19 cellular contexts compared by ENCODE assay signal in genomic region chr12:28767836-28768348, GRCh38.
A peak's percentile ranks its signal among the peaks of the same experiment; 100 is the strongest.
DNase-seq lines count a peak whose midpoint lies in the region; ATAC-seq, FAIRE-seq and TF ChIP-seq lines count a peak whose summit lies in the region.
"Had no signal": no experiment of that assay in that cellular context is flagged by ENCODE, and none has a peak within 500 bp of the region (broad histone marks: within the 10 kb centered on the region; RNA-seq: fewer than 3 reads in every experiment).

No MANE protein-coding gene starts in this region.

- no TSS peak for BruUV-seq in endothelial cell of umbilical vein (replicated peaks; lab: Mats Ljungman, UMichigan)

- no peak overlapping the region for H3K4me3 ChIP-seq in left ventricle myocardium inferior
- no peak overlapping the region for H3K4me3 ChIP-seq in right cardiac atrium (ENCODE audit: low read length)
- H3K4me3 ChIP-seq in endothelial cell of umbilical vein (replicated peaks in 1 of 3; ENCODE audit: insufficient read depth in 1 of 3, low read depth in 1 of 3, low read length in 3 of 3), result no peak overlapping the region
- no peak overlapping the region for H3K4me3 ChIP-seq in effector memory CD4-positive, alpha-beta T cell (ENCODE audit: insufficient read depth, low read depth, low read length, poor library complexity, severe bottlenecking)
- H3K4me3 ChIP-seq: BLaER1 had no signal

- no peak overlapping the region for H3K4me2 ChIP-seq in endothelial cell of umbilical vein (ENCODE audit: insufficient read depth, low read length)
- H3K4me2 ChIP-seq: BLaER1 had no signal

- no peak overlapping the region for H2AFZ ChIP-seq in endothelial cell of umbilical vein (ENCODE audit: low read depth, low read length)

- H3K79me2 ChIP-seq in endothelial cell of umbilical vein (ENCODE audit: control insufficient read depth, insufficient read depth, low read length), result no peaks in the 10 kb centered on the region

- H3K27ac ChIP-seq in left ventricle myocardium inferior (replicated peaks) (peak overlapping the region; percentile 29), right cardiac atrium (ENCODE audit: low read length) (no peak overlapping the region), endothelial cell of umbilical vein (ENCODE audit: insufficient read depth, low read depth, low read length) (peak overlapping the region; percentile 57)
- no peak overlapping the region for H3K27ac ChIP-seq in effector memory CD4-positive, alpha-beta T cell (ENCODE audit: insufficient read depth, low read length, poor library complexity, severe bottlenecking)
- H3K27ac ChIP-seq: 22Rv1, BLaER1 had no signal

- peak overlapping the region; percentile 51 for H3K9ac ChIP-seq in endothelial cell of umbilical vein (replicated peaks; ENCODE audit: extremely low read depth, insufficient read depth, low read length)
- H3K9ac ChIP-seq: BLaER1 had no signal

- no peak for TF ChIP-seq CTCF in left ventricle myocardium inferior (IDR thresholded peaks at IDR 0.05; ENCODE audit: borderline replicate concordance)
- no peak for TF ChIP-seq CTCF in endothelial cell of umbilical vein (IDR thresholded peaks at IDR 0.05; ENCODE audit: extremely low read depth in 1 of 2, insufficient read depth in 1 of 2, low read depth in 1 of 2, low read length in 2 of 2)
- no peak for TF ChIP-seq CTCF in GM13977 (IDR thresholded peaks at IDR 0.05; ENCODE audit: extremely low read depth, insufficient read depth, missing control alignments)

- H3K36me3 ChIP-seq in left ventricle myocardium inferior (no peaks in the 10 kb centered on the region), endothelial cell of umbilical vein (ENCODE audit: control insufficient read depth in 2 of 2, extremely low read depth in 1 of 2, insufficient read depth in 2 of 2, low read length in 2 of 2) (no peaks in the 10 kb centered on the region)
- H3K36me3 ChIP-seq in effector memory CD4-positive, alpha-beta T cell (ENCODE audit: control insufficient read depth, insufficient read depth, low read length), result no peaks in the 10 kb centered on the region
- H3K36me3 ChIP-seq: BLaER1 had no signal

- H3K9me1 ChIP-seq in endothelial cell of umbilical vein (replicated peaks; ENCODE audit: control insufficient read depth, extremely low read depth, insufficient read depth, low read length), result peaks cover 2% of the 10 kb centered on the region

- dilution Hi-C loops in endothelial cell of umbilical vein (cut with MboI; ENCODE audit: extremely low pct_ligation_motif_present, low sequenced_read_pairs), result no loop called here

- CTCF ChIA-PET in endothelial cell of umbilical vein (lab: Charles Lee), result interaction anchor here (1.1 kb wide), 1 partner anchor 68 kb away, joined by 3 read pairs; no protein-coding TSS in a partner anchor

- peaks cover 31% of the 10 kb centered on the region for H3K4me1 ChIP-seq in left ventricle myocardium inferior
- peaks cover 1% of the 10 kb centered on the region for H3K4me1 ChIP-seq in right cardiac atrium (ENCODE audit: control insufficient read depth, insufficient read depth, low read length)
- H3K4me1 ChIP-seq in endothelial cell of umbilical vein (ENCODE audit: control insufficient read depth, extremely low read depth, insufficient read depth, low read length), result peaks cover 27% of the 10 kb centered on the region
- no peaks in the 10 kb centered on the region for H3K4me1 ChIP-seq in effector memory CD4-positive, alpha-beta T cell (ENCODE audit: control insufficient read depth, insufficient read depth, low read length, poor library complexity, severe bottlenecking)
- H3K4me1 ChIP-seq: BLaER1 had no signal

- POLR2A ChIA-PET in endothelial cell of umbilical vein (lab: Charles Lee), result no interaction called here

- no peaks in the 10 kb centered on the region for H3K9me3 ChIP-seq in left ventricle myocardium inferior (replicated peaks)
- H3K9me3 ChIP-seq in right cardiac atrium (ENCODE audit: control insufficient read depth, low read length), result no peaks in the 10 kb centered on the region
- H3K9me3 ChIP-seq in endothelial cell of umbilical vein (replicated peaks; ENCODE audit: control insufficient read depth, insufficient read depth, low read length), result no peaks in the 10 kb centered on the region
- no peaks in the 10 kb centered on the region for H3K9me3 ChIP-seq in effector memory CD4-positive, alpha-beta T cell (ENCODE audit: control insufficient read depth, low read length)
- H3K9me3 ChIP-seq: BLaER1 had no signal

- ATAC-seq in right cardiac atrium, result no peak

- no peaks in the 10 kb centered on the region for H4K20me1 ChIP-seq in endothelial cell of umbilical vein (replicated peaks; ENCODE audit: control insufficient read depth, extremely low read depth, insufficient read depth, low read length)
- H4K20me1 ChIP-seq: BLaER1 had no signal

- 40% methylated on average over 1 of the region's 1 CpG for WGBS in right cardiac atrium

- H3K27me3 ChIP-seq in left ventricle myocardium inferior (ENCODE audit: low read depth) (no peaks in the 10 kb centered on the region), right cardiac atrium (ENCODE audit: control insufficient read depth, insufficient read depth) (no peaks in the 10 kb centered on the region), endothelial cell of umbilical vein (ENCODE audit: control insufficient read depth in 2 of 2, insufficient read depth in 2 of 2, low read length in 2 of 2) (no peaks in the 10 kb centered on the region)
- H3K27me3 ChIP-seq in effector memory CD4-positive, alpha-beta T cell (replicated peaks; ENCODE audit: control insufficient read depth, insufficient read depth, low read length, poor library complexity, severe bottlenecking), result no peaks in the 10 kb centered on the region
- H3K27me3 ChIP-seq: BLaER1 had no signal

- DNase-seq in left ventricle myocardium inferior (no peak), right cardiac atrium (no peak), endothelial cell of umbilical vein (ENCODE audit: low read depth, low spot score) (peak; percentile 82), lung microvascular endothelial cell (ENCODE audit: low read depth in 2 of 2) (peak; percentile 67 to 75), 8988T (no peak), GM13977 (ENCODE audit: low spot score) (no peak)
- no peak for DNase-seq in effector memory CD4-positive, alpha-beta T cell
- no peak for DNase-seq in stimulated activated CD4-positive, alpha-beta T cell treated with anti-CD3 and anti-CD28 coated beads, Interleukin-12 subunit alpha, Interleukin-12 subunit beta, amount 100 ng/mL, for 4 hours
- DNase-seq: DND-41, GF-D8, GOT3, KG1, NCI-H1436 treated with DMSO at 0.1 percent for 48 hours, NCI-H2029 treated with DMSO at 0.1 percent for 48 hours, NCI-H2227 treated with DMSO at 0.1 percent for 48 hours, NCI-H524 had no signal

- in situ Hi-C loops in GM13977 (cut with MboI; ENCODE audit: low pct_unique_long_range_greater_than_20kb, low sequenced_read_pairs, unreplicated experiment), result no loop called here

- no peak for FAIRE-seq in endothelial cell of umbilical vein (lab: Jason Lieb, UNC)
- FAIRE-seq: GM12891 had no signal

- intact Hi-C loops in left ventricle myocardium inferior (cut with micrococcal nuclease), result no loop called here
- intact Hi-C loops in right cardiac atrium (cut with DNase I), result no loop called here
- intact Hi-C loops in endothelial cell of umbilical vein (cut with micrococcal nuclease), result loop anchor here (10.0 kb wide), 1 partner anchor 467 kb away; no protein-coding TSS in a partner anchor

- no peak for TF ChIP-seq POLR2A in endothelial cell of umbilical vein (IDR thresholded peaks at IDR 0.05; ENCODE audit: low read depth, low read length)

TF ChIP-seq in endothelial cell of umbilical vein, 7 proteins besides CTCF, POLR2A, EP300 and RAD21:
- TF ChIP-seq FOS (IDR thresholded peaks at IDR 0.05; ENCODE audit: borderline replicate concordance, insufficient read depth, low read length) (peak; percentile 65), JUN (IDR thresholded peaks at IDR 0.05; ENCODE audit: borderline replicate concordance, insufficient read depth, insufficient read length, low read depth) (peak; percentile 72), MAX (IDR thresholded peaks at IDR 0.05; ENCODE audit: insufficient read depth, insufficient read length) (no peak), GATA2 (IDR thresholded peaks at IDR 0.05; ENCODE audit: insufficient read depth, insufficient read length, low read depth, low read length) (no peak)

Comparison
In these comparisons a context has a peak if more than half of its experiments do, and no peak if none do; other contexts are left out.
1. H3K27ac ChIP-seq: peak in left ventricle myocardium inferior (single experiment) and endothelial cell of umbilical vein (single experiment); none in right cardiac atrium (single experiment) and effector memory CD4-positive, alpha-beta T cell (single experiment).
2. DNase-seq: peak in endothelial cell of umbilical vein (single experiment) and lung microvascular endothelial cell (2 of 2); none in left ventricle myocardium inferior (single experiment), right cardiac atrium (0 of 3), effector memory CD4-positive, alpha-beta T cell (0 of 3), 8988T (single experiment), stimulated activated CD4-positive, alpha-beta T cell treated with anti-CD3 and anti-CD28 coated beads, Interleukin-12 subunit alpha, Interleukin-12 subunit beta, amount 100 ng/mL, for 4 hours (single experiment) and GM13977 (single experiment).